Comparison of ENCODE assay signal across 10 cellular contexts in genomic region chr2:212863185-212863588, GRCh38.
DNase-seq lines count a peak whose midpoint lies in the region; ATAC-seq and TF ChIP-seq lines count a peak whose summit lies in the region.
"Had no signal": no experiment of that assay in that cellular context is flagged by ENCODE, and none has a peak within 500 bp of the region (broad histone marks: within the 10 kb centered on the region; RNA-seq: fewer than 3 reads in every experiment).

No MANE protein-coding gene starts in this region.

- no peak overlapping the region for H3K4me3 Mint-ChIP-seq in activated naive CD8-positive, alpha-beta T cell treated with anti-CD3 and anti-CD28 coated beads, Interleukin-2, amount 50 U/mL, for 24 hours
- H3K4me3 Mint-ChIP-seq: T-helper 1 cell treated with Interleukin-12 subunit alpha and Interleukin-12 subunit beta and Interleukin-4 antibody, amounts not matched to agents 30 μg/mL and 1 μg/mL, for 36 hours had no signal

- peaks cover 12 to 31% (median 20%) of the 10 kb centered on the region in 4 donors for H3K9me3 ChIP-seq in upper lobe of left lung

- peaks cover 33% of the 10 kb centered on the region for H3K9me3 Mint-ChIP-seq in activated naive CD8-positive, alpha-beta T cell treated with anti-CD3 and anti-CD28 coated beads, Interleukin-2, amount 50 U/mL, for 24 hours

- TF ChIP-seq POLR2A in upper lobe of left lung (IDR thresholded peaks at IDR 0.05) = no peak

- no peak overlapping the region for H3K4me3 ChIP-seq in upper lobe of left lung

- WGBS in upper lobe of left lung, 2 donors = 62 to 72% methylated on average over 5 of the region's 5 CpGs

- peaks cover 5% of the 10 kb centered on the region for H3K36me3 Mint-ChIP-seq in activated naive CD8-positive, alpha-beta T cell treated with anti-CD3 and anti-CD28 coated beads, Interleukin-2, amount 50 U/mL, for 24 hours (ENCODE audit: low read depth)

- H3K4me1 ChIP-seq in upper lobe of left lung = no peaks in the 10 kb centered on the region
- H3K4me1 ChIP-seq: parathyroid adenoma had no signal

- TF ChIP-seq CTCF in upper lobe of left lung (IDR thresholded peaks at IDR 0.05) = peak in 2 of 6 experiments; percentile 12 to 17

- H3K27ac ChIP-seq in upper lobe of left lung = no peak overlapping the region
- H3K27ac ChIP-seq: parathyroid adenoma had no signal

- no peaks in the 10 kb centered on the region for H3K4me1 Mint-ChIP-seq in activated naive CD8-positive, alpha-beta T cell treated with anti-CD3 and anti-CD28 coated beads, Interleukin-2, amount 50 U/mL, for 24 hours

- H3K36me3 ChIP-seq in upper lobe of left lung = no peaks in the 10 kb centered on the region

- H3K27ac Mint-ChIP-seq in activated naive CD8-positive, alpha-beta T cell treated with anti-CD3 and anti-CD28 coated beads, Interleukin-2, amount 50 U/mL, for 24 hours = no peak overlapping the region
- H3K27ac Mint-ChIP-seq: T-helper 1 cell treated with Interleukin-12 subunit alpha and Interleukin-12 subunit beta and Interleukin-4 antibody, amounts not matched to agents 30 μg/mL and 1 μg/mL, for 36 hours had no signal

- peak; percentile 77 for DNase-seq in DMS 273 (lab: John Stamatoyannopoulos, UW; ENCODE audit: unreplicated experiment)
- peak; percentile 39 for DNase-seq in NCI-H69 (lab: John Stamatoyannopoulos, UW)
- peak; percentile 21 for DNase-seq in activated naive CD8-positive, alpha-beta T cell treated with anti-CD3 and anti-CD28 coated beads, Interleukin-2, amount 50 U/mL, for 24 hours
- DNase-seq in lung microvascular endothelial cell (ENCODE audit: low read depth in 2 of 2) = peak; percentile 40 to 48
- DNase-seq in upper lobe of left lung = no peak
- DNase-seq in hippocampal formation (lab: John Stamatoyannopoulos, UW) = no peak
- no peak for DNase-seq in hepatic stellate cell (ENCODE audit: low spot score)

- no peaks in the 10 kb centered on the region for H3K27me3 Mint-ChIP-seq in activated naive CD8-positive, alpha-beta T cell treated with anti-CD3 and anti-CD28 coated beads, Interleukin-2, amount 50 U/mL, for 24 hours

- ATAC-seq in GM21717 (IDR thresholded peaks at IDR 0.05; ENCODE audit: unreplicated experiment) = peak; percentile 67
- ATAC-seq in activated naive CD8-positive, alpha-beta T cell treated with anti-CD3 and anti-CD28 coated beads, Interleukin-2, amount 50 U/mL, for 24 hours = peak; percentile 59
- ATAC-seq in upper lobe of left lung (ENCODE audit: low FRiP score in 2 of 2) = no peak

- no peaks in the 10 kb centered on the region for H3K27me3 ChIP-seq in upper lobe of left lung

- no peak for TF ChIP-seq EP300 in upper lobe of left lung (IDR thresholded peaks at IDR 0.05)

Comparison
In these comparisons a context has a peak if more than half of its experiments do, and no peak if none do; other contexts are left out.
1. DNase-seq: peak in DMS 273 (single experiment), NCI-H69 (single experiment), activated naive CD8-positive, alpha-beta T cell treated with anti-CD3 and anti-CD28 coated beads, Interleukin-2, amount 50 U/mL, for 24 hours (single experiment) and lung microvascular endothelial cell (2 of 2); none in upper lobe of left lung (0 of 2), hippocampal formation (0 of 2) and hepatic stellate cell (single experiment).
2. ATAC-seq: peak in GM21717 (single experiment) and activated naive CD8-positive, alpha-beta T cell treated with anti-CD3 and anti-CD28 coated beads, Interleukin-2, amount 50 U/mL, for 24 hours (single experiment); none in upper lobe of left lung (0 of 2).